ENCODE assay signal across 34 cellular contexts in the genomic region with DNA sequence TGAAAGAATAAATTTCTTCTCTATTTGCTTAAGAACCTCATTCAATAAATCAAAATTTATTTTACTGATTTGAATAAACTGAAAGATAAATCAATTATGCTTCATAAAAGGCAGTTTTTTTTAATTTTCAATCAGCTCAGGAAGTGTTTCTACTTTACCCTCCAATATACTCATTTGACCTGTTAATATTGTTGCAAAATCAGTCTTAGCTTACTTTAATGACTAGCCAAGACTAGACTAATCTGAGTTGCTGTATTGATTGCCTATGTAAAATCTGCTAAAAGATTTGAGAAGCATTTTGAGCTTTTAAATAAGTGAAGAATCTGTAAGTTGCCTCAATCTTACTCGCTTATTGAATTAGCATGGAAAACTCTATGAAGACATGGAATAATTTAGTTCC.
"Had no signal": no experiment of that assay in that cellular context is flagged by ENCODE, and none has a peak within 500 bp of the region (broad histone marks: within the 10 kb centered on the region; RNA-seq: fewer than 3 reads in every experiment).

No MANE protein-coding gene starts in this region.

- H3K36me3 ChIP-seq: MG63 had no signal

- H3K9ac ChIP-seq: KMS-11 had no signal

- H3K4me2 ChIP-seq: KMS-11 had no signal

- H3K27ac ChIP-seq: KMS-11 had no signal

- H3K27me3 ChIP-seq: MG63 had no signal

- DNase-seq: Karpas-422, Kasumi-1, MG63, MM.1S, MV-4-11, NCI-H1048, NCI-H1092, NCI-H1092 treated with DMSO at 0.1 percent for 48 hours, NCI-H1105, NCI-H1105 treated with DMSO at 0.1 percent for 48 hours, NCI-H1417, NCI-H1417 treated with DMSO at 0.1 percent for 48 hours, NCI-H1436, NCI-H1436 treated with DMSO at 0.1 percent for 48 hours, NCI-H146, NCI-H1694, NCI-H1694 treated with DMSO at 0.1 percent for 48 hours, NCI-H187, NCI-H187 treated with DMSO at 0.1 percent for 48 hours, NCI-H1930, NCI-H2029, NCI-H2029 treated with DMSO at 0.1 percent for 48 hours, NCI-H2081, NCI-H2081 treated with DMSO at 0.1 percent for 48 hours, NCI-H2107, NCI-H2171, NCI-H2171 treated with DMSO at 0.1 percent for 48 hours, NCI-H2227 treated with DMSO at 0.1 percent for 48 hours, NCI-H226, NCI-H345, NCI-H446, NCI-H446 treated with DMSO at 0.1 percent for 48 hours, NCI-H510A had no signal

- H3K4me3 ChIP-seq: MG63 had no signal
